Comparison of ENCODE assay signal across 9 cellular contexts in the genomic region with DNA sequence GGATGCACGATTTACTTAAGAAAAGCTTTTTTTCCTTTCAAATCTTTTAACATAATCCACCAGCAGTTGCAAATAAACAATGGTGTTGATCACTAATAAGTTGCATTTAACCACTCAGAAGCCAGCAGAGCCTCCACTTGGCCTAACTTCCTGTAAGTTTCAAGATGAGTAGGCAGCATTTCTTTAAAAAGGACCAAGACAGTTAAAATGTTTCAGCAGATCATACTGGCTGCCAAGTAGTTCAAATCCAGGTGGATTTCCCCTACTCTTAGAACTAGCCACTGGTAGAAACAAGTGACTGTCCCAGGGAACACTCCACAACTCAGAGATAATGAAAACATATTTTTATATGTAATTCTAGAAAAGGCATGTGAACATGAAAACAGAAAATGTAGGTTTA. TPM values are rescaled to one million over a fixed set of nuclear protein-coding genes. Genes with fewer than 3 reads are reported as not detected.
DNase-seq lines count a peak whose midpoint lies in the region; ATAC-seq and TF ChIP-seq lines count a peak whose summit lies in the region.
"Had no signal": no experiment of that assay in that cellular context is flagged by ENCODE, and none has a peak within 500 bp of the region (broad histone marks: within the 10 kb centered on the region; RNA-seq: fewer than 3 reads in every experiment).

No MANE protein-coding gene starts in this region.

- H3K9me3 ChIP-seq in H9 (ENCODE audit: control insufficient read depth, low read depth, low read length): no peaks in the 10 kb centered on the region
- H3K9me3 ChIP-seq in Panc1 (ENCODE audit: control insufficient read depth, insufficient read depth, low read depth, low read length): no peaks in the 10 kb centered on the region

- H3K9ac ChIP-seq in H9 (ENCODE audit: extremely low read depth, insufficient read length, low read length): peak overlapping the region; percentile 13

- ATAC-seq in GM18511 (IDR thresholded peaks at IDR 0.05; ENCODE audit: unreplicated experiment) (peak; percentile 64), Panc1 (no peak), memory B cell (ENCODE audit: low read depth) (peak; percentile 52)

- H2BK12ac ChIP-seq in H9 (ENCODE audit: insufficient read length, low read depth, low read length): no peak overlapping the region

- no peak overlapping the region for H3T11ph ChIP-seq in H9 (ENCODE audit: low read length)

- TF ChIP-seq CTCF in H9 (conservative IDR thresholded peaks at IDR 0.05) (no peak), Panc1 (IDR thresholded peaks at IDR 0.05) (no peak)

- no peaks in the 10 kb centered on the region for H4K20me1 ChIP-seq in H9 (ENCODE audit: control insufficient read depth, insufficient read depth, insufficient read length)

- H4K5ac ChIP-seq in H9 (ENCODE audit: insufficient read length, low read depth, low read length): no peak overlapping the region

- peaks cover 2% of the 10 kb centered on the region for H3K79me1 ChIP-seq in H9 (ENCODE audit: insufficient read depth, low read depth, low read length, poor library complexity, severe bottlenecking)

- no peak overlapping the region for H3K23ac ChIP-seq in H9 (ENCODE audit: insufficient read length, low read depth, low read length)

- H3K9me3 Mint-ChIP-seq in H9 (no peaks in the 10 kb centered on the region), memory B cell (no peaks in the 10 kb centered on the region)

- H3K79me2 ChIP-seq in H9 (ENCODE audit: insufficient read depth, low read length): 0 out of 2 replicates have a peak, but pooled peaks cover 2% of the 10 kb centered on the region

- H3K14ac ChIP-seq in H9 (ENCODE audit: insufficient read depth, low read length): no peak overlapping the region

- H3K27me3 Mint-ChIP-seq in H9 (ENCODE audit: low read depth): no peaks in the 10 kb centered on the region; the same call in 1 of the 2 replicates
- no peaks in the 10 kb centered on the region for H3K27me3 Mint-ChIP-seq in memory B cell

- H2BK5ac ChIP-seq in H9 (ENCODE audit: insufficient read length, low read length): no peak overlapping the region

- H2BK120ac ChIP-seq in H9 (ENCODE audit: low read depth, low read length, poor library complexity, severe bottlenecking): no peak overlapping the region

- H3K18ac ChIP-seq in H9 (ENCODE audit: insufficient read length, low read depth, low read length): no peak overlapping the region

- H3K4me3 ChIP-seq in Panc1 (ENCODE audit: low read depth in 2 of 2, low read length in 2 of 2): no peak overlapping the region

- no peak overlapping the region for H3K27ac ChIP-seq in H9 (ENCODE audit: insufficient read length, low read depth, low read length)
- H3K27ac ChIP-seq in Panc1 (ENCODE audit: low read length): peak overlapping the region; percentile 25; the same call in 1 of the 2 replicates

- no peak overlapping the region for H2AK5ac ChIP-seq in H9 (ENCODE audit: insufficient read length, low read length)

- H3K27ac Mint-ChIP-seq in H9: peak overlapping the region in 2 of 3 experiments; percentile 18 to 42; a peak in 3 of 7 replicates
- peak overlapping the region; percentile 77 for H3K27ac Mint-ChIP-seq in memory B cell

- H4K8ac ChIP-seq in H9 (replicated peaks; ENCODE audit: insufficient read length, low read depth, low read length): no peak overlapping the region

- H3K36me3 Mint-ChIP-seq in H9 (ENCODE audit: insufficient read depth in 1 of 3, low read depth in 3 of 3) (no peaks in the 10 kb centered on the region), memory B cell (no peaks in the 10 kb centered on the region)

- no peak overlapping the region for H3K4me2 ChIP-seq in H9 (ENCODE audit: insufficient read depth, insufficient read length, low read length)

- no peaks in the 10 kb centered on the region for H3K23me2 ChIP-seq in H9 (ENCODE audit: insufficient read length, low read depth, low read length, poor library complexity, severe bottlenecking)

- no peaks in the 10 kb centered on the region for H3K36me3 ChIP-seq in Panc1 (ENCODE audit: control insufficient read depth, insufficient read depth, low read length)

- no peak overlapping the region for H2AFZ ChIP-seq in H9 (ENCODE audit: low read length)

- H3K4me1 Mint-ChIP-seq in H9 (peaks cover 42 to 43% of the 10 kb centered on the region in 2 experiments), memory B cell (peaks cover 25% of the 10 kb centered on the region)

- H3K27me3 ChIP-seq in H9 (ENCODE audit: insufficient read depth, low read length): no peaks in the 10 kb centered on the region
- no peaks in the 10 kb centered on the region for H3K27me3 ChIP-seq in Panc1 (ENCODE audit: control insufficient read depth, insufficient read depth, low read length)

- POLR2A ChIA-PET in Panc1 (lab: Charles Lee): no interaction called here

- no peak overlapping the region for H3K56ac ChIP-seq in H9 (ENCODE audit: insufficient read length, low read depth, low read length)

- no peak overlapping the region for H2BK15ac ChIP-seq in H9 (ENCODE audit: low read depth, low read length)

- no peak for DNase-seq in H9
- no peak for DNase-seq in Panc1 (ENCODE audit: low read depth, low spot score)
- no peak for DNase-seq in memory B cell (ENCODE audit: low spot score in 2 of 2)
- no peak for DNase-seq in posterior cingulate gyrus
- DNase-seq in SKM-1 (lab: John Stamatoyannopoulos, UW; ENCODE audit: unreplicated experiment): no peak
- DNase-seq in DMS53 (lab: John Stamatoyannopoulos, UW): no peak
- DNase-seq: effector CD8-positive, alpha-beta T cell had no signal

- H3K4ac ChIP-seq in H9 (ENCODE audit: low read depth, low read length): no peak overlapping the region

- in situ Hi-C loops in Panc1 (cut with HindIII; ENCODE audit: low pct_unique_long_range_greater_than_20kb, low sequenced_read_pairs): no loop called here

- WGBS in H9 (ENCODE audit: extremely low coverage, insufficient read length, low lambda C conversion rate): no CpG with 5 or more reads among the region's 1 CpG

- H3K4me3 Mint-ChIP-seq in H9 (no peak overlapping the region), memory B cell (no peak overlapping the region)

- CTCF ChIA-PET in Panc1 (lab: Charles Lee): interaction anchor here (0.8 kb wide), 1 partner anchor 37 kb away, joined by 3 read pairs; no protein-coding TSS in a partner anchor

- intact Hi-C loops in Panc1 (cut with micrococcal nuclease; ENCODE audit: unreplicated experiment): no loop called here
- intact Hi-C loops in posterior cingulate gyrus (cut with DNase I): no loop called here

- H2BK20ac ChIP-seq in H9 (ENCODE audit: low read depth, low read length, poor library complexity, severe bottlenecking): no peak overlapping the region

- no peak overlapping the region for H4K91ac ChIP-seq in H9 (ENCODE audit: insufficient read length, low read depth, low read length)

- BruUV-seq in Panc1 (replicated peaks; lab: Mats Ljungman, UMichigan): no TSS peak

- H3K4me1 ChIP-seq in H9 (ENCODE audit: insufficient read depth, low read length): peaks cover 10% of the 10 kb centered on the region; the same call in 1 of the 2 replicates
- peaks cover 34% of the 10 kb centered on the region for H3K4me1 ChIP-seq in Panc1 (ENCODE audit: control insufficient read depth, insufficient read depth, low read length)

RNA-seq across cellular contexts. Expression of gene RFFL, which starts 17.0 kb away (rescaled TPM):
- 21.1 and 21.4 TPM in 2 replicates for total RNA-seq in H9 (2021)
- total RNA-seq in Panc1 (2021; ENCODE audit: unreplicated experiment): 38.4 TPM
- polyA plus RNA-seq in Panc1 (2012; ENCODE audit: insufficient read length): 19.4 TPM

RNA-seq across cellular contexts. Expression of gene RAD51D, which starts 39.1 kb away (rescaled TPM):
- total RNA-seq in H9 (2021) (14.0 and 15.8 TPM in 2 replicates), Panc1 (2021; ENCODE audit: unreplicated experiment) (25.9 TPM)
- polyA plus RNA-seq in Panc1 (2012; ENCODE audit: insufficient read length): 14.1 TPM

RNA-seq across cellular contexts. Expression of gene FNDC8, which starts 40.9 kb away (rescaled TPM):
- total RNA-seq in H9 (2021): not detected in 2 replicates
- not detected for total RNA-seq in Panc1 (2021; ENCODE audit: unreplicated experiment)
- not detected for polyA plus RNA-seq in Panc1 (2012; ENCODE audit: insufficient read length)
- total RNA-seq: activated CD8-positive, alpha-beta memory T cell treated with anti-CD3 and anti-CD28 coated beads for 36 hours had no signal
